Comparison of ENCODE assay signal across 8 cellular contexts in genomic region chr10:113679463-113680171, GRCh38. TPM values are rescaled to one million over a fixed set of nuclear protein-coding genes. Genes with fewer than 3 reads are reported as not detected.
DNase-seq lines count a peak whose midpoint lies in the region; ATAC-seq and TF ChIP-seq lines count a peak whose summit lies in the region.

CASP7 (plus strand) TSS chr10:113679912; CDS start chr10:113697494, 17,582 bp downstream.

- H3K27me3 Mint-ChIP-seq in naive thymus-derived CD8-positive, alpha-beta T cell = no peaks in the 10 kb centered on the region

- peaks cover 32 to 50% (median 46%) of the 10 kb centered on the region in 4 donors for H3K4me1 Mint-ChIP-seq in naive thymus-derived CD8-positive, alpha-beta T cell

- no peaks in the 10 kb centered on the region for H3K9me3 ChIP-seq in fibroblast of lung (ENCODE audit: control insufficient read depth, insufficient read depth, low read depth, low read length)

- peak within 1 kb of the TSS; percentile 86 for H2AFZ ChIP-seq in fibroblast of lung (ENCODE audit: low read length)

- peaks cover 9% of the 10 kb centered on the region for H3K4me1 ChIP-seq in fibroblast of lung (ENCODE audit: control insufficient read depth, extremely low read depth, insufficient read depth, low read length)

- H3K27ac Mint-ChIP-seq in naive thymus-derived CD8-positive, alpha-beta T cell = peak within 1 kb of the TSS; percentile 88 to 97 (median 95)

- peak within 1 kb of the TSS; percentile 91 for H3K4me2 ChIP-seq in fibroblast of lung (ENCODE audit: extremely low read depth, insufficient read depth, low read length)

- POLR2A ChIA-PET in naive thymus-derived CD8-positive, alpha-beta T cell (lab: Charles Lee) = interaction anchor here (1.1 kb wide), 1 partner anchor 494 kb away, joined by 3 read pairs; the partner anchor contains the start of gene CCDC186

- peak within 1 kb of the TSS; percentile 91 for H3K9ac ChIP-seq in fibroblast of lung (ENCODE audit: insufficient read depth, low read length)

- peaks cover 37% of the 10 kb centered on the region for H3K79me2 ChIP-seq in fibroblast of lung (ENCODE audit: control insufficient read depth, insufficient read depth, low read length)

- no peaks in the 10 kb centered on the region for H4K20me1 ChIP-seq in fibroblast of lung (ENCODE audit: control insufficient read depth, extremely low read depth, insufficient read depth, low read length)

- ATAC-seq in naive thymus-derived CD8-positive, alpha-beta T cell = peak; percentile 86 to 87

- H3K4me3 Mint-ChIP-seq in naive thymus-derived CD8-positive, alpha-beta T cell = peak within 1 kb of the TSS; percentile 88 to 98 (median 96)

- TF ChIP-seq CTCF in GM20000 (IDR thresholded peaks at IDR 0.05; ENCODE audit: extremely low read depth, missing control alignments) (peak; percentile 53), fibroblast of lung (conservative IDR thresholded peaks at IDR 0.05 in 1 of 2, IDR thresholded peaks at IDR 0.05 in 1 of 2; ENCODE audit: low read depth in 1 of 2, low read length in 2 of 2) (no peak)

- peak within 1 kb of the TSS; percentile 81 to 100 (median 90) for H3K4me3 ChIP-seq in fibroblast of lung (replicated peaks in 1 of 4; ENCODE audit: control extremely low read depth in 1 of 4, insufficient read depth in 1 of 4, low read depth in 3 of 4, low read length in 4 of 4)

- H3K36me3 Mint-ChIP-seq in naive thymus-derived CD8-positive, alpha-beta T cell = peaks cover 12 to 14% (median 13%) of the 10 kb centered on the region in 3 donors

- H3K27me3 ChIP-seq in fibroblast of lung (ENCODE audit: control insufficient read depth, insufficient read depth, low read length) = no peaks in the 10 kb centered on the region

- DNase-seq in DMS 273 (lab: John Stamatoyannopoulos, UW; ENCODE audit: unreplicated experiment) (peak; percentile 94), GM20000 (ENCODE audit: low spot score) (peak; percentile 86), HT-29 (ENCODE audit: low spot score) (peak; percentile 84), RKO (ENCODE audit: low spot score) (peak; percentile 83), fibroblast of lung (ENCODE audit: low read depth in 2 of 2) (peak; percentile 71 to 82)
- peak; percentile 41 to 72 for DNase-seq in activated T-helper 1 cell treated with anti-CD3 and anti-CD28 coated beads, Interleukin-2, amount 50 U/mL, for 16 hours (ENCODE audit: low read depth in 1 of 2, low spot score in 1 of 2)
- DNase-seq in naive thymus-derived CD8-positive, alpha-beta T cell = peak; percentile 70 to 87 (median 76)
- DNase-seq in stimulated activated naive CD4-positive, alpha-beta T cell (lab: John Stamatoyannopoulos, UW) = peak; percentile 63 to 69 (median 66)

- H3K36me3 ChIP-seq in fibroblast of lung (ENCODE audit: control insufficient read depth, insufficient read depth, low read length) = no peaks in the 10 kb centered on the region

- peak within 1 kb of the TSS; percentile 86 for H3K27ac ChIP-seq in fibroblast of lung (ENCODE audit: insufficient read depth, low read length)

- peaks cover 2 to 14% (median 6%) of the 10 kb centered on the region in 9 donors for H3K9me3 Mint-ChIP-seq in naive thymus-derived CD8-positive, alpha-beta T cell

RNA-seq across cellular contexts. Expression of gene CASP7, which starts in this region (rescaled TPM):
- total RNA-seq in HT-29 (2014; rRNA removed; shearing (Covaris generic)) = 22.2 TPM in 2 replicates
- total RNA-seq in fibroblast of lung = 23.1 and 28.9 TPM in 2 replicates
- 22.4 and 27.0 TPM in 2 replicates for polyA plus RNA-seq in fibroblast of lung
- 18.6 and 20.3 TPM in 2 replicates for polyA plus RNA-seq in fibroblast of lung (2012)
- polyA minus RNA-seq in fibroblast of lung (ENCODE audit: low replicate concordance) = 6.8 and 7.6 TPM in 2 replicates
- total RNA-seq in naive thymus-derived CD8-positive, alpha-beta T cell = 10 to 100 TPM; 14.6 to 15.0 TPM
- 10 to 100 TPM; 13.1 to 15.8 (median 15.5) TPM for polyA plus RNA-seq in naive thymus-derived CD8-positive, alpha-beta T cell

Comparison
In these comparisons a context has a peak if more than half of its experiments do, and no peak if none do; other contexts are left out.
1. Peak in every context shown above with its lines: DNase-seq, ATAC-seq, H3K4me3 ChIP-seq and H3K27ac ChIP-seq.